Comparison of ENCODE assay signal across 28 cellular contexts in genomic region chr12:13581031-13581430, GRCh38.
"Had no signal": no experiment of that assay in that cellular context is flagged by ENCODE, and none has a peak within 500 bp of the region (broad histone marks: within the 10 kb centered on the region; RNA-seq: fewer than 3 reads in every experiment).

No MANE protein-coding gene starts in this region.

- H3K9me3 ChIP-seq: lower lobe of right lung, neutrophil, ovary, right atrium auricular region, stomach, testis, thyroid gland, transverse colon, upper lobe of left lung had no signal

- ATAC-seq: left ventricle myocardium superior; lower lobe of right lung; natural killer cell; sciatic nerve; stimulated activated naive B cell treated with anti-CD40 and anti-IgM and Interleukin-4, amounts not matched to agents 10 μg/mL and 1 μg/mL and 100 μg/mL, for 72 hours; stimulated activated naive CD8-positive, alpha-beta T cell treated with anti-CD3 and anti-CD28 coated beads, Interleukin-15, Interleukin-2, amounts not matched to agents 100 U/mL and 50 U/mL, for 24 hours had no signal

- H3K4me1 ChIP-seq: lower lobe of right lung, right atrium auricular region, stomach, testis, thyroid gland, transverse colon, upper lobe of left lung had no signal

- H3K4me3 ChIP-seq: lower lobe of right lung, neural progenitor cell, ovary, right atrium auricular region, skin epidermis, stomach, testis, thyroid gland, transverse colon, upper lobe of left lung had no signal

- H3K27ac ChIP-seq: lower lobe of right lung, neural progenitor cell, neutrophil, ovary, right atrium auricular region, skin epidermis, stomach, testis, thyroid gland, transverse colon, upper lobe of left lung had no signal

- H2AFZ ChIP-seq: neural progenitor cell had no signal

- H3K27me3 ChIP-seq: neural progenitor cell, neutrophil, ovary, right atrium auricular region, stomach, testis, thyroid gland, transverse colon, upper lobe of left lung had no signal

- H3K36me3 ChIP-seq: lower lobe of right lung, neural progenitor cell, neutrophil, ovary, right atrium auricular region, stomach, thyroid gland, transverse colon, upper lobe of left lung had no signal

- H3K9ac ChIP-seq: neural progenitor cell had no signal

- FAIRE-seq: islet of Langerhans had no signal

- DNase-seq: hypothalamus; immature natural killer cell; left ventricle myocardium superior; lower lobe of right lung; mammary epithelial cell; mesenchymal stem cell; naive B cell; natural killer cell; nephron progenitor cell; occipital lobe; ovary; stimulated activated CD4-positive, alpha-beta T cell treated with anti-CD3 and anti-CD28 coated beads, Interleukin-12 subunit alpha, Interleukin-12 subunit beta, amount 100 ng/mL, for 4 hours; stimulated activated CD4-positive, alpha-beta T cell treated with anti-CD3 and anti-CD28 coated beads, Interleukin-15, amount 100 ng/mL, for 24 hours; stimulated activated CD4-positive, alpha-beta T cell treated with anti-CD3 and anti-CD28 coated beads, Interleukin-2, amount 100 ng/mL, for 24 hours; stimulated activated CD4-positive, alpha-beta T cell treated with anti-CD3 and anti-CD28 coated beads, Interleukin-4, amount 100 ng/mL, for 1 hour; stimulated activated naive B cell treated with anti-CD40 and anti-IgM and Interleukin-4, amounts not matched to agents 10 μg/mL and 1 μg/mL and 100 μg/mL, for 72 hours; stimulated activated naive CD8-positive, alpha-beta T cell treated with anti-CD3 and anti-CD28 coated beads, Interleukin-15, Interleukin-2, amounts not matched to agents 100 U/mL and 50 U/mL, for 24 hours; stomach; testis; thyroid gland; transverse colon; upper lobe of left lung had no signal

- H3K4me2 ChIP-seq: neural progenitor cell had no signal
